In genomic region chrX:119682019-119682989, GRCh38 we compare ENCODE assay signal across 9 cellular contexts. TPM values are rescaled to one million over a fixed set of nuclear protein-coding genes. Genes with fewer than 3 reads are reported as not detected.
A peak's percentile ranks its signal among the peaks of the same experiment; 100 is the strongest.
DNase-seq lines count a peak whose midpoint lies in the region; ATAC-seq and TF ChIP-seq lines count a peak whose summit lies in the region.
"Had no signal": no experiment of that assay in that cellular context is flagged by ENCODE, and none has a peak within 500 bp of the region (broad histone marks: within the 10 kb centered on the region; RNA-seq: fewer than 3 reads in every experiment).

No MANE protein-coding gene starts in this region.

- H3K4me1 ChIP-seq in Peyer's patch (peaks cover 0 to 15% (median 6%) of the 10 kb centered on the region in 4 donors), aorta (ENCODE audit: control insufficient read depth in 1 of 2, insufficient read depth in 2 of 2, low read length in 2 of 2) (no peaks in the 10 kb centered on the region)

- no peaks in the 10 kb centered on the region for H3K27me3 Mint-ChIP-seq in memory B cell

- 79 to 87% methylated on average over 15 of the region's 15 CpGs for WGBS in aorta, 2 donors

- peak overlapping the region; percentile 95 for H3K27ac Mint-ChIP-seq in memory B cell

- TF ChIP-seq CTCF in GM12865 (IDR thresholded peaks at IDR 0.05; ENCODE audit: insufficient read depth, low read depth, low read length, missing control alignments): no peak
- no peak for TF ChIP-seq CTCF in Peyer's patch (IDR thresholded peaks at IDR 0.05)

- H3K36me3 Mint-ChIP-seq in memory B cell: peaks cover 5% of the 10 kb centered on the region

- H3K36me3 ChIP-seq in Peyer's patch: no peaks in the 10 kb centered on the region
- no peaks in the 10 kb centered on the region for H3K36me3 ChIP-seq in aorta (ENCODE audit: control insufficient read depth in 1 of 2, insufficient read depth in 2 of 2, low read length in 1 of 2)

- DNase-seq in GM12865 (ENCODE audit: low read depth) (peak; percentile 79), Peyer's patch (peak in 2 of 3 donors; percentile 64 to 80), memory B cell (ENCODE audit: low spot score in 2 of 2) (no peak), SW480 (ENCODE audit: low spot score) (no peak), aorta (no peak), T1000 (lab: John Stamatoyannopoulos, UW) (no peak)

- H3K27ac ChIP-seq in Peyer's patch: peak overlapping the region; percentile 48 to 96 (median 80)
- no peak overlapping the region for H3K27ac ChIP-seq in aorta (ENCODE audit: low read depth in 1 of 2, low read length in 2 of 2)
- H3K27ac ChIP-seq: epithelial cell of prostate had no signal

- intact Hi-C loops in aorta (cut with DNase I): no loop called here

- TF ChIP-seq POLR2A in Peyer's patch (IDR thresholded peaks at IDR 0.05): no peak

- H3K4me1 Mint-ChIP-seq in memory B cell: peaks cover 38% of the 10 kb centered on the region

- peak overlapping the region; percentile 46 for H3K4me3 ChIP-seq in GM12865 (ENCODE audit: low read depth, low read length)
- peak overlapping the region in 1 of 4 donors; percentile 18 for H3K4me3 ChIP-seq in Peyer's patch
- H3K4me3 ChIP-seq in aorta (ENCODE audit: low read length in 2 of 2): no peak overlapping the region

- H3K9me3 ChIP-seq in Peyer's patch (no peaks in the 10 kb centered on the region), aorta (ENCODE audit: control insufficient read depth, low read length) (no peaks in the 10 kb centered on the region)

- H3K4me3 Mint-ChIP-seq in memory B cell: peak overlapping the region; percentile 78

- H3K27me3 ChIP-seq in Peyer's patch (no peaks in the 10 kb centered on the region), aorta (ENCODE audit: control insufficient read depth in 1 of 2, insufficient read depth in 2 of 2, low read length in 1 of 2) (no peaks in the 10 kb centered on the region)

- no peaks in the 10 kb centered on the region for H3K9me3 Mint-ChIP-seq in memory B cell

- ATAC-seq in GM21526 (IDR thresholded peaks at IDR 0.05; ENCODE audit: low FRiP score, unreplicated experiment) (peak; percentile 33), memory B cell (ENCODE audit: low read depth) (peak; percentile 20), aorta (ENCODE audit: low FRiP score) (no peak), GM18498 (IDR thresholded peaks at IDR 0.05; ENCODE audit: unreplicated experiment) (no peak)

RNA-seq across cellular contexts. Expression of gene SEPTIN6, which starts 10.7 kb away (rescaled TPM):
- total RNA-seq in Peyer's patch (100 to 1,000 TPM in 1 of 4 donors, 10 to 100 TPM in 2, 1 to 10 TPM in 1; 4.9 to 116 (median 15.5) TPM), aorta (10 to 100 TPM; 19.0 to 23.7 TPM)
- polyA plus RNA-seq in aorta: 1 to 10 TPM; 4.5 to 6.4 TPM

Comparison
In these comparisons a context has a peak if more than half of its experiments do, and no peak if none do; other contexts are left out.
1. DNase-seq: peak in GM12865 (single experiment) and Peyer's patch (2 of 3); none in memory B cell (0 of 2), SW480 (single experiment), aorta (0 of 2) and T1000 (single experiment).
2. ATAC-seq: peak in GM21526 (single experiment) and memory B cell (single experiment); none in aorta (single experiment) and GM18498 (single experiment).
3. H3K27ac ChIP-seq: peak in Peyer's patch (4 of 4); none in aorta (0 of 2).